In the genomic region with DNA sequence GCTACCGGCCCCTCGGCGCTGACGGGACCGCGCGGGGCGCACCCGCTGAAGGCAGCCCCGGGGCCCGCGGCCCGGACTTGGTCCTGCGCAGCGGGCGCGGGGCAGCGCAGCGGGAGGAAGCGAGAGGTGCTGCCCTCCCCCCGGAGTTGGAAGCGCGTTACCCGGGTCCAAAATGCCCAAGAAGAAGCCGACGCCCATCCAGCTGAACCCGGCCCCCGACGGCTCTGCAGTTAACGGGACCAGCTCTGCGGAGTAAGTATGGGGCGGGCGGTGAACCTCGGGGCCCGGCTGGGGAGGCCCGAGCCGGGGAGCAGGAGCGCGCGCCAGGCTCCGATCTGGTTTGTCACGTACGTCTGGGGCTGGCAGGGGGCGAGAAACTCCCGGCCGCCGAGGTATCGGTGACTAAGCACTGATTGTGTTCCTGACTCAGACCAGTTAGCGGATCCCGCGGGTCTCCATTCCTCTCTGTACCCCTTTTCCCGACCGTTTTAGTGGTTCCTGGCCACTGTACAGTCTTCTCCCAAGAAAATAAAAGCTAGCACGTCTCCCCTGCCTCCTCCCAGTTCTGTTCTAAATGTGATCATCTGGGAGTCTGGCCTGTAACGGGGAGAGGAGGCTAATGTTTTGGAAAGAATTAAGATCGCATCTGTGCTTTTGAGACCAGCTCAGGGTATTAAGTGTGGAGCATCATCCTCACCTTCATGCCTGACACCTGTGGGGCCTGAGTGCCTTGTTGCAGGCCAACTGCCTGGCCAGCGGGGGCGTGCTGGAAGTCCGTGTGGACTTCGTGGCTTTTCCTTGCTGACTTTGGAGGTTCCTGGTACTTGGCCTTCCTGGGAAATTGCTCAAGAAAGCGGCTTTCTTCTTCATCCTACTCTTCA, we compare ENCODE assay signal across 8 cellular contexts. TPM values are rescaled to one million over a fixed set of nuclear protein-coding genes. Genes with fewer than 3 reads are reported as not detected.
DNase-seq lines count a peak whose midpoint lies in the region; ATAC-seq and TF ChIP-seq lines count a peak whose summit lies in the region.

No MANE protein-coding gene starts in this region.

- ATAC-seq in HG03039 (IDR thresholded peaks at IDR 0.05; ENCODE audit: unreplicated experiment): peak; percentile 7

- peaks cover 22% of the 10 kb centered on the region for H3K36me3 Mint-ChIP-seq in neural progenitor cell

- peak; percentile 44 for DNase-seq in NCI-H2171 treated with DMSO at 0.1 percent for 48 hours (lab: John Stamatoyannopoulos, UW)
- no peak for DNase-seq in NCI-H2171 (lab: John Stamatoyannopoulos, UW)
- DNase-seq in Peyer's patch: peak; percentile 54 to 76 (median 76)
- peak; percentile 76 for DNase-seq in activated T-helper 9 cell treated with anti-CD3 and anti-CD28 coated beads, Interleukin-2, amount 50 U/mL, for 16 hours (ENCODE audit: low read depth)
- DNase-seq in fibroblast of pulmonary artery (ENCODE audit: low read depth): peak; percentile 64
- peak; percentile 78 for DNase-seq in neural progenitor cell (ENCODE audit: low spot score)
- peak; percentile 67 for DNase-seq in stomach

- H3K27me3 Mint-ChIP-seq in neural progenitor cell (ENCODE audit: insufficient read depth, low read depth): peaks cover 5% of the 10 kb centered on the region

- no peak for TF ChIP-seq POLR2A in Peyer's patch (IDR thresholded peaks at IDR 0.05)
- TF ChIP-seq POLR2A in stomach (IDR thresholded peaks at IDR 0.05): no peak

- intact Hi-C loops in stomach (cut with DNase I; ENCODE audit: low total_unique reads): loop anchor here (5.0 kb wide), 1 partner anchor 110 kb away; a partner anchor contains a TSS

- WGBS in stomach, 5 donors: 1 to 2% (median 1%) methylated on average over 14 to 61 of the region's 61 CpGs

- no peaks in the 10 kb centered on the region for H3K36me3 ChIP-seq in Peyer's patch
- no peaks in the 10 kb centered on the region for H3K36me3 ChIP-seq in neural progenitor cell
- H3K36me3 ChIP-seq in stomach: no peaks in the 10 kb centered on the region

- peaks cover 24% of the 10 kb centered on the region for H3K4me1 Mint-ChIP-seq in neural progenitor cell

- H3K27me3 ChIP-seq in Peyer's patch (no peaks in the 10 kb centered on the region), neural progenitor cell (no peaks in the 10 kb centered on the region), stomach (no peaks in the 10 kb centered on the region)

- H3K4me1 ChIP-seq in Peyer's patch (peaks cover 0 to 41% (median 13%) of the 10 kb centered on the region in 4 donors), neural progenitor cell (peaks cover 13% of the 10 kb centered on the region), stomach (peaks cover 31 to 55% (median 40%) of the 10 kb centered on the region in 4 donors)

- H3K9ac ChIP-seq in neural progenitor cell: peak overlapping the region; percentile 74

- peak overlapping the region; percentile 66 for H2AFZ ChIP-seq in neural progenitor cell (replicated peaks)

- TF ChIP-seq CTCF in Peyer's patch (IDR thresholded peaks at IDR 0.05) (peak in 5 of 6 experiments; percentile 15 to 43 (median 32)), fibroblast of pulmonary artery (IDR thresholded peaks at IDR 0.05; ENCODE audit: low read length, missing control alignments) (peak; percentile 50), neural progenitor cell (IDR thresholded peaks at IDR 0.05) (peak; percentile 55), stomach (IDR thresholded peaks at IDR 0.05) (peak in 3 of 7 experiments; percentile 14 to 29 (median 14))

- peak overlapping the region; percentile 93 for H3K4me2 ChIP-seq in neural progenitor cell

- H3K4me3 ChIP-seq in Peyer's patch: peak overlapping the region; percentile 85 to 99 (median 92)
- peak overlapping the region; percentile 86 for H3K4me3 ChIP-seq in fibroblast of pulmonary artery (replicated peaks; ENCODE audit: low read depth, low read length)
- peak overlapping the region; percentile 92 for H3K4me3 ChIP-seq in neural progenitor cell
- peak overlapping the region; percentile 72 to 95 (median 77) for H3K4me3 ChIP-seq in stomach

- H3K9me3 ChIP-seq in Peyer's patch (no peaks in the 10 kb centered on the region), neural progenitor cell (ENCODE audit: low read depth) (no peaks in the 10 kb centered on the region), stomach (no peaks in the 10 kb centered on the region)

- TF ChIP-seq EP300 in stomach (IDR thresholded peaks at IDR 0.05): no peak

- H3K9me3 Mint-ChIP-seq in neural progenitor cell: no peaks in the 10 kb centered on the region

- H4K20me1 ChIP-seq in neural progenitor cell (ENCODE audit: low read depth): peaks cover 47% of the 10 kb centered on the region

- H3K79me2 ChIP-seq in neural progenitor cell (ENCODE audit: low read depth): peaks cover 59% of the 10 kb centered on the region

- H3F3A ChIP-seq in neural progenitor cell (ENCODE audit: low read depth): peaks cover 7% of the 10 kb centered on the region

- peak overlapping the region; percentile 90 for H3K27ac Mint-ChIP-seq in neural progenitor cell

- peak overlapping the region; percentile 95 for H3K4me3 Mint-ChIP-seq in neural progenitor cell

- H3K27ac ChIP-seq in Peyer's patch (peak overlapping the region; percentile 92 to 98 (median 94)), neural progenitor cell (peak overlapping the region; percentile 82), stomach (peak overlapping the region; percentile 92 to 97 (median 96))

RNA-seq across cellular contexts. Expression of a gene that starts 0.7 kb away (rescaled TPM):
- 10 to 100 TPM; 12.7 to 47.9 (median 27.7) TPM for total RNA-seq in Peyer's patch
- total RNA-seq in neural progenitor cell (ENCODE audit: low replicate concordance): 42.6 and 55.2 TPM in 2 replicates
- 100 to 1,000 TPM in 1 of 5 donors, 10 to 100 TPM in 4; 21.9 to 123 (median 35.0) TPM for total RNA-seq in stomach
- 10 to 100 TPM; 20.1 to 24.6 (median 23.9) TPM for polyA plus RNA-seq in stomach

RNA-seq across cellular contexts. Expression of a gene that starts 30.9 kb away (rescaled TPM):
- total RNA-seq in Peyer's patch (10 to 100 TPM in 1 of 4 donors, 1 to 10 TPM in 3; 2.6 to 10.6 (median 6.8) TPM), neural progenitor cell (ENCODE audit: low replicate concordance) (19.5 and 28.9 TPM in 2 replicates), stomach (10 to 100 TPM in 1 of 5 donors, 1 to 10 TPM in 3, not detected in 1; 2.3 to 13.8 (median 8.4) TPM)
- polyA plus RNA-seq in stomach: 1 to 10 TPM; 2.7 to 3.1 (median 2.9) TPM
